ENCODE assay signal across 15 cellular contexts in the genomic region with DNA sequence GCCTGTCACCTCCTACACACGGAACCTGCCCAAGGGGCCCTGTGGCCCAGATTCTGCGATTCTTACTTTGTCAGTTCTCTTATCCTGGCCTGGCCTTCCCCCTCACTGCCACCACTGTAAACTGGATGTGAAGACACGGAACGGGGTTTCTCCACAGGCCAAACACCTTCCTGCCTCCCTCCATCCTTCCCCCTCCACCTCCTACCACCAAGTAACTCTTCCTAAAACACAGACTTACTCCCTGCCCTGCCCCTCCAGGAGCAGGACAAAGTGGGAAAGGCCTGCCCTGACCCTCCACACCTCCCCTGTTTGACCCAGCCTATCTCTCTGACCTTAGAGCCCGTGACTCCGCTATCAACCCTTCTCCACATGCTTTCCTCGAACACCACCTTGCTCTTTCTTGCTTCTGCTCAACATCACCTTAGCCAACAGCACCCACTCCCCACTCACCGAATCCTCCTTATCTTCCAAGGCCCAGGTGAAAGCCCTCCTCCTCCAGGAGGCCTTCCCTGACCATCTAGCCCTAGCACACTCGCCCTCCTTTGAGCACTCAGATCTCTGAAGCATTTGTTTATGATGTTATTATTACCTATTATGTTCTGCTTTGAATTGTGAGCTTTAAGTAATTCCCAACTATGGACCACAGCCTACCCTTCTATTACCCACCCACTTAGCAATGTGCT. TPM values are rescaled to one million over a fixed set of nuclear protein-coding genes. Genes with fewer than 3 reads are reported as not detected.
DNase-seq lines count a peak whose midpoint lies in the region; ATAC-seq and TF ChIP-seq lines count a peak whose summit lies in the region.
"Had no signal": no experiment of that assay in that cellular context is flagged by ENCODE, and none has a peak within 500 bp of the region (broad histone marks: within the 10 kb centered on the region; RNA-seq: fewer than 3 reads in every experiment).

No MANE protein-coding gene starts in this region.

- H3K4me1 ChIP-seq in mammary epithelial cell (ENCODE audit: insufficient read depth, low read length) (peaks cover 76% of the 10 kb centered on the region), vagina (peaks cover 77% of the 10 kb centered on the region)
- H3K4me1 ChIP-seq: adrenal gland had no signal

- H3K27me3 ChIP-seq in mammary epithelial cell (ENCODE audit: insufficient read depth, low read length) (no peaks in the 10 kb centered on the region), vagina (no peaks in the 10 kb centered on the region)
- H3K27me3 ChIP-seq: right atrium auricular region had no signal

- dilution Hi-C loops in mammary epithelial cell (cut with HindIII; ENCODE audit: low sequenced_read_pairs): no loop called here

- DNase-seq in activated T-cell treated with anti-CD3 and anti-CD28 coated beads, Interleukin-2, amount 50 U/mL, for 24 hours: no peak
- DNase-seq in activated T-cell treated with anti-CD3 and anti-CD28 coated beads for 4 hours: no peak
- no peak for DNase-seq in mammary epithelial cell
- no peak for DNase-seq in vagina (ENCODE audit: extremely low spot score in 2 of 2)
- DNase-seq in NCI-H2196 (lab: John Stamatoyannopoulos, UW; ENCODE audit: unreplicated experiment): no peak
- no peak for DNase-seq in UCSD-AML1 (lab: John Stamatoyannopoulos, UW; ENCODE audit: unreplicated experiment)
- DNase-seq: erythroblast, NCI-H1417 treated with DMSO at 0.1 percent for 48 hours, NCI-H526, SHP77 treated with DMSO at 0.1 percent for 48 hours had no signal

- H3K27ac Mint-ChIP-seq in activated T-cell treated with anti-CD3 and anti-CD28 coated beads, Interleukin-2, amount 50 U/mL, for 24 hours: peak overlapping the region; percentile 4
- peak overlapping the region; percentile 33 to 45 (median 44) for H3K27ac Mint-ChIP-seq in nephron

- H4K20me1 ChIP-seq in mammary epithelial cell (ENCODE audit: insufficient read depth, low read length): no peaks in the 10 kb centered on the region

- H3K79me2 ChIP-seq in mammary epithelial cell (ENCODE audit: insufficient read depth, low read length): peaks cover 71% of the 10 kb centered on the region

- BruUV-seq in mammary epithelial cell (replicated peaks; lab: Mats Ljungman, UMichigan): no TSS peak

- no peak overlapping the region for H3K4me3 Mint-ChIP-seq in activated T-cell treated with anti-CD3 and anti-CD28 coated beads, Interleukin-2, amount 50 U/mL, for 24 hours
- H3K4me3 Mint-ChIP-seq in nephron: no peak overlapping the region

- in situ Hi-C loops in mammary epithelial cell (cut with MboI; ENCODE audit: low sequenced_read_pairs in 2 of 2): no loop called here

- H3K9me3 ChIP-seq in mammary epithelial cell (replicated peaks; ENCODE audit: insufficient read depth, low read length) (no peaks in the 10 kb centered on the region), vagina (no peaks in the 10 kb centered on the region)
- H3K9me3 ChIP-seq: adrenal gland, right atrium auricular region had no signal

- no peak for TF ChIP-seq POLR2A in vagina (IDR thresholded peaks at IDR 0.05)

- H3K27ac ChIP-seq in mammary epithelial cell (ENCODE audit: insufficient read depth, low read depth, low read length): peak overlapping the region; percentile 19
- H3K27ac ChIP-seq in vagina: peak overlapping the region; percentile 92
- H3K27ac ChIP-seq: adrenal gland had no signal

- H2AFZ ChIP-seq in mammary epithelial cell (ENCODE audit: low read depth, low read length): no peak overlapping the region

- no peaks in the 10 kb centered on the region for H3K36me3 Mint-ChIP-seq in activated T-cell treated with anti-CD3 and anti-CD28 coated beads, Interleukin-2, amount 50 U/mL, for 24 hours (ENCODE audit: low read depth)
- no peaks in the 10 kb centered on the region for H3K36me3 Mint-ChIP-seq in nephron (ENCODE audit: low read depth)
- H3K36me3 Mint-ChIP-seq: CD14-positive monocyte had no signal

- TF ChIP-seq CTCF in mammary epithelial cell (conservative IDR thresholded peaks at IDR 0.05 in 1 of 2, IDR thresholded peaks at IDR 0.05 in 1 of 2; ENCODE audit: extremely low read depth in 1 of 2, insufficient read depth in 1 of 2, low read depth in 1 of 2, low read length in 2 of 2) (no peak), nephron (IDR thresholded peaks at IDR 0.05; ENCODE audit: unreplicated experiment in 3 of 3) (no peak), vagina (IDR thresholded peaks at IDR 0.05) (no peak)

- H3K9me3 Mint-ChIP-seq in activated T-cell treated with anti-CD3 and anti-CD28 coated beads, Interleukin-2, amount 50 U/mL, for 24 hours: no peaks in the 10 kb centered on the region
- no peaks in the 10 kb centered on the region for H3K9me3 Mint-ChIP-seq in nephron
- H3K9me3 Mint-ChIP-seq: CD14-positive monocyte had no signal

- H3K4me2 ChIP-seq in mammary epithelial cell (ENCODE audit: insufficient read depth, low read depth, low read length): no peak overlapping the region

- intact Hi-C loops in mammary epithelial cell (cut with micrococcal nuclease): no loop called here
- intact Hi-C loops in vagina (cut with DNase I): no loop called here

- ATAC-seq in GM21423 (IDR thresholded peaks at IDR 0.05; ENCODE audit: unreplicated experiment): no peak

- no peak overlapping the region for H3K4me3 ChIP-seq in mammary epithelial cell (replicated peaks in 1 of 3; ENCODE audit: insufficient read depth in 1 of 3, low read depth in 2 of 3, low read length in 3 of 3)
- no peak overlapping the region for H3K4me3 ChIP-seq in vagina
- H3K4me3 ChIP-seq: adrenal gland, right atrium auricular region had no signal

- peaks cover 24% of the 10 kb centered on the region for H3K27me3 Mint-ChIP-seq in activated T-cell treated with anti-CD3 and anti-CD28 coated beads, Interleukin-2, amount 50 U/mL, for 24 hours
- peaks cover 21% of the 10 kb centered on the region for H3K27me3 Mint-ChIP-seq in nephron (ENCODE audit: low read depth)

- WGBS in mammary epithelial cell (ENCODE audit: low coverage, missing lambda C conversion rate): 93% methylated on average over 9 of the region's 9 CpGs

- H3K4me1 Mint-ChIP-seq in activated T-cell treated with anti-CD3 and anti-CD28 coated beads, Interleukin-2, amount 50 U/mL, for 24 hours (ENCODE audit: low read depth): peaks cover 47% of the 10 kb centered on the region
- peaks cover 40% of the 10 kb centered on the region for H3K4me1 Mint-ChIP-seq in nephron

- no peaks in the 10 kb centered on the region for H3K36me3 ChIP-seq in mammary epithelial cell (ENCODE audit: insufficient read depth, low read length)
- no peaks in the 10 kb centered on the region for H3K36me3 ChIP-seq in vagina
- H3K36me3 ChIP-seq: adrenal gland, right atrium auricular region had no signal

- H3K9ac ChIP-seq in mammary epithelial cell (ENCODE audit: insufficient read depth, low read length): no peak overlapping the region

- CTCF ChIA-PET in mammary epithelial cell (lab: Charles Lee; ENCODE audit: low non-redundant PET): no interaction called here

RNA-seq across cellular contexts. Expression of a gene that starts 7.6 kb away (rescaled TPM):
- total RNA-seq in mammary epithelial cell (100 to 1,000 TPM; 174 to 202 TPM), vagina (89.6 TPM)
- polyA plus RNA-seq in mammary epithelial cell: 220 TPM
- 162 TPM for polyA minus RNA-seq in mammary epithelial cell
- polyA plus RNA-seq: CD14-positive monocyte had no signal
